Comparison of ENCODE assay signal across 14 cellular contexts in the genomic region with DNA sequence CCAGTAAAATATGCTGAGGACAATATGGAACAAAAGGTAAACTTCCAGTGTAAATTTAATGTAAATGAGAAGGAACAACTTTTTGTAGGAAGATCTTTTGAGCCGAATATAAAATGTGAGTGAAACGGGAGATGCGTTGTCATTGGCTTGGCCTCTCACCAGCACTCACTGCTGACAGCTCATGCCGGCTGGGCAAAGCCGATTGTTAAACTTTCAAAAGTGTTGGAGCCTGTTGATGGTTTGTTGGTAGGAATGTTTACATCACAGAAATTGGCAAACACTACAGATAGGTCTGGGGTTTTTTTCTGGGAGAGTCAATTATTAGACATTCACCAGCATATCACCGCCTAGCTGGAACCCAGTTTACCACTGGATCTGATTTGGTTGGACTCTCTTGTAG. TPM values are rescaled to one million over a fixed set of nuclear protein-coding genes. Genes with fewer than 3 reads are reported as not detected.
A peak's percentile ranks its signal among the peaks of the same experiment; 100 is the strongest.
DNase-seq lines count a peak whose midpoint lies in the region; ATAC-seq and TF ChIP-seq lines count a peak whose summit lies in the region.
"Had no signal": no experiment of that assay in that cellular context is flagged by ENCODE, and none has a peak within 500 bp of the region (broad histone marks: within the 10 kb centered on the region; RNA-seq: fewer than 3 reads in every experiment).

No MANE protein-coding gene starts in this region.

- H4K20me1 ChIP-seq in GM23248 (ENCODE audit: insufficient read depth) (no peaks in the 10 kb centered on the region), fibroblast of lung (ENCODE audit: control insufficient read depth, extremely low read depth, insufficient read depth, low read length) (no peaks in the 10 kb centered on the region)

- no peaks in the 10 kb centered on the region; the same call in 1 of the 2 replicates for H3K36me3 ChIP-seq in GM23248 (ENCODE audit: low read depth)
- H3K36me3 ChIP-seq in MG63 = peaks cover 5% of the 10 kb centered on the region
- H3K36me3 ChIP-seq in fibroblast of lung (ENCODE audit: control insufficient read depth, insufficient read depth, low read length) = peaks cover 2% of the 10 kb centered on the region

- in situ Hi-C loops in GM23248 (cut with MboI) = loop anchor here (25.0 kb wide), 1 partner anchor 699 kb away; no protein-coding TSS in a partner anchor

- H3K27me3 ChIP-seq in GM23248 (replicated peaks; ENCODE audit: insufficient read depth) (no peaks in the 10 kb centered on the region), MG63 (no peaks in the 10 kb centered on the region), fibroblast of lung (ENCODE audit: control insufficient read depth, insufficient read depth, low read length) (no peaks in the 10 kb centered on the region)

- H3K4me3 ChIP-seq in GM23248 (no peak overlapping the region), MG63 (no peak overlapping the region), fibroblast of lung (replicated peaks in 1 of 4; ENCODE audit: control extremely low read depth in 1 of 4, insufficient read depth in 1 of 4, low read depth in 3 of 4, low read length in 4 of 4) (no peak overlapping the region)

- H3K4me2 ChIP-seq in GM23248 (ENCODE audit: unreplicated experiment) = no peak overlapping the region
- H3K4me2 ChIP-seq in fibroblast of lung (ENCODE audit: extremely low read depth, insufficient read depth, low read length) = no peak overlapping the region

- H3K9ac ChIP-seq in GM23248 = no peak overlapping the region
- no peak overlapping the region for H3K9ac ChIP-seq in fibroblast of lung (ENCODE audit: insufficient read depth, low read length)

- H3F3A ChIP-seq in GM23248 (ENCODE audit: insufficient read depth) = peaks cover under 1% of the 10 kb centered on the region; the same call in 1 of the 2 replicates

- no peak for ATAC-seq in GM19463 (IDR thresholded peaks at IDR 0.05; ENCODE audit: unreplicated experiment)
- ATAC-seq: HCT116 had no signal

- WGBS in GM23248 (ENCODE audit: low coverage in 1 of 2, low lambda C conversion rate in 2 of 2, missing lambda C conversion rate in 2 of 2), 2 experiments = 33 to 46% methylated on average over 6 of the region's 6 CpGs

- H3K79me2 ChIP-seq in GM23248 (ENCODE audit: insufficient read depth) = no peaks in the 10 kb centered on the region
- H3K79me2 ChIP-seq in fibroblast of lung (ENCODE audit: control insufficient read depth, insufficient read depth, low read length) = no peaks in the 10 kb centered on the region

- DNase-seq in GM23248 (peak; percentile 54), MG63 (peak; percentile 87), fibroblast of lung (ENCODE audit: low read depth in 2 of 2) (peak; percentile 10 to 20), pons (ENCODE audit: low spot score) (peak; percentile 45), GM03348 (ENCODE audit: low spot score) (no peak), midbrain (lab: John Stamatoyannopoulos, UW) (no peak)
- DNase-seq: ACHN; C1 segment of cervical spinal cord; Calu3; CD4-positive, alpha-beta T cell; DMS79 had no signal

- no peaks in the 10 kb centered on the region for H3K9me3 ChIP-seq in GM23248 (ENCODE audit: low read depth)
- H3K9me3 ChIP-seq in MG63 = no peaks in the 10 kb centered on the region
- no peaks in the 10 kb centered on the region for H3K9me3 ChIP-seq in fibroblast of lung (ENCODE audit: control insufficient read depth, insufficient read depth, low read depth, low read length)

- no peaks in the 10 kb centered on the region for H3K9me2 ChIP-seq in GM23248 (ENCODE audit: insufficient read depth)

- peaks cover 7% of the 10 kb centered on the region; the same call in 1 of the 2 replicates for H3K4me1 ChIP-seq in GM23248 (ENCODE audit: insufficient read depth)
- H3K4me1 ChIP-seq in fibroblast of lung (ENCODE audit: control insufficient read depth, extremely low read depth, insufficient read depth, low read length) = no peaks in the 10 kb centered on the region

- H3K27ac ChIP-seq in GM23248 (no peak overlapping the region), fibroblast of lung (ENCODE audit: insufficient read depth, low read length) (no peak overlapping the region)
- H3K27ac ChIP-seq: HL-60 had no signal

- no peak for TF ChIP-seq CTCF in fibroblast of lung (conservative IDR thresholded peaks at IDR 0.05 in 1 of 2, IDR thresholded peaks at IDR 0.05 in 1 of 2; ENCODE audit: low read depth in 1 of 2, low read length in 2 of 2)

- H2AFZ ChIP-seq in GM23248 = no peak overlapping the region
- H2AFZ ChIP-seq in fibroblast of lung (ENCODE audit: low read length) = no peak overlapping the region

RNA-seq across cellular contexts. Expression of gene PSTK, which starts 6.1 kb away (rescaled TPM):
- 1.4 and 4.9 TPM in 2 replicates for total RNA-seq in GM23248 (2014; rRNA removed; shearing (Covaris generic))
- polyA plus RNA-seq in GM23248 (2016; fragmentation: Nextera tagmentation; extraction: Ambion mirVana) (7.0 and 7.1 TPM in 2 replicates), fibroblast of lung (5.1 and 5.3 TPM in 2 replicates)
- total RNA-seq in MG63 (2014; rRNA removed; shearing (Covaris generic); ENCODE audit: low replicate concordance) = 11.7 and 11.8 TPM in 2 replicates
- total RNA-seq in fibroblast of lung = 5.9 and 6.4 TPM in 2 replicates
- polyA plus RNA-seq in fibroblast of lung (2012) = 4.0 and 4.2 TPM in 2 replicates
- 0.55 and 1.0 TPM in 2 replicates for polyA minus RNA-seq in fibroblast of lung (ENCODE audit: low replicate concordance)

RNA-seq across cellular contexts. Expression of gene IKZF5, which starts 22.3 kb away (rescaled TPM):
- total RNA-seq in GM23248 (2014; rRNA removed; shearing (Covaris generic)) = 2.7 and 4.2 TPM in 2 replicates
- polyA plus RNA-seq in GM23248 (2016; fragmentation: Nextera tagmentation; extraction: Ambion mirVana) = 9.0 and 10.1 TPM in 2 replicates
- 0.53 and 3.7 TPM in 2 replicates for total RNA-seq in MG63 (2014; rRNA removed; shearing (Covaris generic); ENCODE audit: low replicate concordance)
- 2.6 and 3.1 TPM in 2 replicates for total RNA-seq in fibroblast of lung
- 8.9 and 12.5 TPM in 2 replicates for polyA plus RNA-seq in fibroblast of lung
- 6.0 and 6.9 TPM in 2 replicates for polyA plus RNA-seq in fibroblast of lung (2012)
- 1.9 and 4.7 TPM in 2 replicates for polyA minus RNA-seq in fibroblast of lung (ENCODE audit: low replicate concordance)

RNA-seq across cellular contexts. Expression of gene ACADSB, which starts 22.5 kb away (rescaled TPM):
- 3.7 and 3.9 TPM in 2 replicates for total RNA-seq in GM23248 (2014; rRNA removed; shearing (Covaris generic))
- polyA plus RNA-seq in GM23248 (2016; fragmentation: Nextera tagmentation; extraction: Ambion mirVana) = 8.2 and 10.5 TPM in 2 replicates
- total RNA-seq in MG63 (2014; rRNA removed; shearing (Covaris generic); ENCODE audit: low replicate concordance) = 3.0 and 5.7 TPM in 2 replicates
- 4.9 and 5.6 TPM in 2 replicates for total RNA-seq in fibroblast of lung
- 11.1 and 11.3 TPM in 2 replicates for polyA plus RNA-seq in fibroblast of lung
- polyA plus RNA-seq in fibroblast of lung (2012) = 7.4 and 9.5 TPM in 2 replicates
- 0.94 and 4.3 TPM in 2 replicates for polyA minus RNA-seq in fibroblast of lung (ENCODE audit: low replicate concordance)

RNA-seq across cellular contexts. Expression of gene C10orf88, which starts 32.3 kb away (rescaled TPM):
- 8.8 and 15.0 TPM in 2 replicates for total RNA-seq in GM23248 (2014; rRNA removed; shearing (Covaris generic))
- polyA plus RNA-seq in GM23248 (2016; fragmentation: Nextera tagmentation; extraction: Ambion mirVana) (12.0 and 12.5 TPM in 2 replicates), fibroblast of lung (7.1 and 9.2 TPM in 2 replicates)
- total RNA-seq in MG63 (2014; rRNA removed; shearing (Covaris generic); ENCODE audit: low replicate concordance) = 3.5 and 8.4 TPM in 2 replicates
- total RNA-seq in fibroblast of lung = 13.1 and 25.1 TPM in 2 replicates
- polyA plus RNA-seq in fibroblast of lung (2012) = 8.0 and 8.6 TPM in 2 replicates
- polyA minus RNA-seq in fibroblast of lung (ENCODE audit: low replicate concordance) = 0.24 and 2.6 TPM in 2 replicates

Comparison
In these comparisons a context has a peak if more than half of its experiments do, and no peak if none do; other contexts are left out.
1. DNase-seq: peak in GM23248 (single experiment), MG63 (single experiment), fibroblast of lung (2 of 2) and pons (single experiment); none in GM03348 (single experiment) and midbrain (single experiment).